In the genomic region with DNA sequence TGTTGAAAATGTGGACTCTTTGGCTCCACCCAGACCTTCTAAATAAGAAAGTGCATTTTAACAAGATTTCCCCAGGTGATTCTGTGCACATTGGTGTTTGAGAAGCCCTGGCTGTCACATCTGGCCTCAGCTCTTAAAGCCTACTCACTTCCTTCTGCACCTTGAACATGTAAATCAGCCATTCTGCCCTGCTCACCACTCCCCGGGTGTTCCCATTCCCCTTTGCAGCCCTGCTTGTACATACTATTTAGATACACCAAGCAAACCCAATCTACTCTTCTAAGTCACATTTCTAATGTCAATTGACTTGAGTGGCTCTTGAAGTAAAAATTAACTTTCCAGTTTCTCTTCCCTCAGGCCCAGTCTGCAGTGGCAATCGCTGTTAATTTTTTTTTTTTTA, we compare ENCODE assay signal across 27 cellular contexts. TPM values are rescaled to one million over a fixed set of nuclear protein-coding genes. Genes with fewer than 3 reads are reported as not detected.
"Had no signal": no experiment of that assay in that cellular context is flagged by ENCODE, and none has a peak within 500 bp of the region (broad histone marks: within the 10 kb centered on the region; RNA-seq: fewer than 3 reads in every experiment).

No MANE protein-coding gene starts in this region.

- H3K9ac ChIP-seq: SK-N-SH had no signal

- H3K27ac ChIP-seq: ascending aorta, cardiac muscle cell, SJSA1, VCaP had no signal

- H3K4me3 ChIP-seq: ascending aorta, cardiac muscle cell, SJSA1 had no signal

- ATAC-seq: activated CD8-positive, alpha-beta T cell treated with anti-CD3 and anti-CD28 coated beads, Interleukin-2, amount 10 ng/mL, durations not matched to agents 7 days and 5 days; Panc1 had no signal

- H3K4me2 ChIP-seq: SK-N-SH had no signal

- H3K4me1 ChIP-seq: ascending aorta, SJSA1 had no signal

- H3K36me3 ChIP-seq: ascending aorta, cardiac muscle cell, SJSA1 had no signal

- DNase-seq: activated CD4-positive, alpha-beta T cell treated with anti-CD3 and anti-CD28 coated beads for 1 hour; activated CD4-positive, alpha-beta T cell treated with anti-CD3 and anti-CD28 coated beads for 48 hours; activated CD4-positive, alpha-beta T cell treated with anti-CD3 and anti-CD28 coated beads, Interleukin-2, amount 50 U/mL, for 4 hours; activated CD4-positive, CD25-positive, alpha-beta regulatory T cell; activated CD8-positive, alpha-beta T cell treated with anti-CD3 and anti-CD28 coated beads, Interleukin-2, amount 10 ng/mL, durations not matched to agents 7 days and 5 days; activated gamma-delta T cell; activated naive CD4-positive, alpha-beta T cell treated with Interleukin-2 at 50 U/mL for 16 hours; activated naive CD8-positive, alpha-beta T cell treated with anti-CD3 and anti-CD28 coated beads, Interleukin-2, amount 10 ng/mL, durations not matched to agents 7 days and 5 days; activated T-cell treated with anti-CD3 and anti-CD28 coated beads, Interleukin-2, amount 50 U/mL, for 24 hours; amygdala; NCI-H1105; NCI-H1417 treated with DMSO at 0.1 percent for 48 hours; NCI-H187 treated with DMSO at 0.1 percent for 48 hours; NCI-H2081; NCI-H510A; NCI-H69; NCI-H82; SHP77 treated with DMSO at 0.1 percent for 48 hours; SK-N-SH had no signal

- H3K27me3 ChIP-seq: ascending aorta, cardiac muscle cell, SJSA1 had no signal

- H3K9me3 ChIP-seq: ascending aorta, SJSA1, SK-N-SH had no signal

RNA-seq across cellular contexts. Expression of a gene that starts 13.1 kb away (rescaled TPM):
- total RNA-seq: activated CD8-positive, alpha-beta T cell treated with anti-CD3 and anti-CD28 coated beads, Interleukin-2, amount 10 ng/mL, durations not matched to agents 7 days and 5 days; activated naive CD8-positive, alpha-beta T cell treated with anti-CD3 and anti-CD28 coated beads, Interleukin-2, amount 10 ng/mL, durations not matched to agents 7 days and 5 days; activated T-helper 2 cell treated with anti-CD3 and anti-CD28 coated beads, Interferon-gamma antibody, Interleukin-2, Interleukin-4, amounts not matched to agents 10 μg/mL and 5 μg/mL and 100 μg/mL, durations not matched to agents 14 hours and 24 hours and 36 hours; ascending aorta; MCF 10A; RPMI7951; SJSA1 had no signal
